Comparison of ENCODE assay signal across 14 cellular contexts in genomic region chr3:188218571-188218970, GRCh38.
DNase-seq lines count a peak whose midpoint lies in the region; ATAC-seq and TF ChIP-seq lines count a peak whose summit lies in the region.
"Had no signal": no experiment of that assay in that cellular context is flagged by ENCODE, and none has a peak within 500 bp of the region (broad histone marks: within the 10 kb centered on the region; RNA-seq: fewer than 3 reads in every experiment).

No MANE protein-coding gene starts in this region.

- H3K4me3 ChIP-seq in heart right ventricle (no peak overlapping the region), ascending aorta (peak overlapping the region; percentile 27 to 63), rectal smooth muscle tissue (ENCODE audit: low read length) (no peak overlapping the region)
- H3K4me3 ChIP-seq: BLaER1 treated with 17β-estradiol and CSF1 and Interleukin-3, amounts not matched to agents 10 nM and 100 nM; thyroid gland had no signal

- ATAC-seq in heart right ventricle (no peak), left cardiac atrium (no peak), HG03457 (IDR thresholded peaks at IDR 0.05; ENCODE audit: unreplicated experiment) (no peak), GM21528 (IDR thresholded peaks at IDR 0.05; ENCODE audit: low FRiP score, unreplicated experiment) (no peak)
- ATAC-seq: left lobe of liver had no signal

- DNase-seq in heart right ventricle (no peak), left cardiac atrium (no peak), ascending aorta (ENCODE audit: low spot score in 2 of 2) (no peak), SIG-M5 treated with dmso at 0.1 percent for 504 hours (lab: John Stamatoyannopoulos, UW; ENCODE audit: unreplicated experiment) (no peak), SHP77 treated with DMSO at 0.1 percent for 48 hours (lab: John Stamatoyannopoulos, UW) (no peak)
- DNase-seq: activated CD4-positive, alpha-beta T cell treated with anti-CD3 and anti-CD28 coated beads for 4 hours; NCI-H1694 treated with DMSO at 0.1 percent for 48 hours; NCI-H446 treated with DMSO at 0.1 percent for 48 hours; thyroid gland had no signal

- 43 to 45% methylated on average over 1 of the region's 1 CpG for WGBS in heart right ventricle, 2 donors

- peaks cover 0 to 20% (median 0%) of the 10 kb centered on the region in 9 donors for H3K36me3 ChIP-seq in heart right ventricle
- H3K36me3 ChIP-seq in ascending aorta, result peaks cover 4 to 7% of the 10 kb centered on the region in 2 donors
- H3K36me3 ChIP-seq in rectal smooth muscle tissue (ENCODE audit: control insufficient read depth, insufficient read depth, low read length), result no peaks in the 10 kb centered on the region
- H3K36me3 ChIP-seq: thyroid gland had no signal

- peak overlapping the region in 9 of 10 donors; percentile 10 to 75 (median 56) for H3K27ac ChIP-seq in heart right ventricle
- peak overlapping the region; percentile 92 to 96 for H3K27ac ChIP-seq in ascending aorta
- H3K27ac ChIP-seq in rectal smooth muscle tissue (ENCODE audit: low read depth, low read length), result peak overlapping the region; percentile 96
- H3K27ac ChIP-seq: BLaER1 treated with 17β-estradiol and CSF1 and Interleukin-3, amounts not matched to agents 10 nM and 100 nM had no signal

- no peaks in the 10 kb centered on the region for H3K9me3 ChIP-seq in heart right ventricle
- H3K9me3 ChIP-seq in ascending aorta, result no peaks in the 10 kb centered on the region
- H3K9me3 ChIP-seq: thyroid gland had no signal

- no peak overlapping the region for H3K9ac ChIP-seq in rectal smooth muscle tissue (ENCODE audit: low read length)
- H3K9ac ChIP-seq: BLaER1 treated with 17β-estradiol and CSF1 and Interleukin-3, amounts not matched to agents 10 nM and 100 nM had no signal

- intact Hi-C loops in heart right ventricle (cut with DNase I) (no loop called here), left cardiac atrium (cut with DNase I) (no loop called here), ascending aorta (cut with DNase I) (no loop called here)

- no peaks in the 10 kb centered on the region for H3K27me3 ChIP-seq in heart right ventricle
- H3K27me3 ChIP-seq in ascending aorta, result no peaks in the 10 kb centered on the region
- H3K27me3 ChIP-seq in rectal smooth muscle tissue (ENCODE audit: control insufficient read depth, insufficient read depth, low read length), result no peaks in the 10 kb centered on the region
- H3K27me3 ChIP-seq: BLaER1 treated with 17β-estradiol and CSF1 and Interleukin-3, amounts not matched to agents 10 nM and 100 nM; thyroid gland had no signal

- TF ChIP-seq CTCF in heart right ventricle (IDR thresholded peaks at IDR 0.05) (no peak), ascending aorta (IDR thresholded peaks at IDR 0.05) (no peak)

- H3K4me1 ChIP-seq in heart right ventricle (peaks cover 0 to 98% (median 85%) of the 10 kb centered on the region in 9 donors), ascending aorta (peaks cover 3 to 46% of the 10 kb centered on the region in 2 donors), rectal smooth muscle tissue (ENCODE audit: control insufficient read depth, insufficient read depth, low read length) (peaks cover 50% of the 10 kb centered on the region)

Comparison
In these comparisons a context has a peak if more than half of its experiments do, and no peak if none do; other contexts are left out.
1. H3K4me3 ChIP-seq: peak in ascending aorta (2 of 2); none in heart right ventricle (0 of 10) and rectal smooth muscle tissue (single experiment).
2. Peak in every context shown above with its lines, with median percentiles within 50 percentile points of each other: H3K27ac ChIP-seq.